In genomic region chr6:41027799-41028617, GRCh38 we compare ENCODE assay signal across 8 cellular contexts. TPM values are rescaled to one million over a fixed set of nuclear protein-coding genes. Genes with fewer than 3 reads are reported as not detected.
DNase-seq lines count a peak whose midpoint lies in the region; ATAC-seq, FAIRE-seq and TF ChIP-seq lines count a peak whose summit lies in the region.

No MANE protein-coding gene starts in this region.

- TF ChIP-seq POLR2A in A549 (IDR thresholded peaks at IDR 0.05; ENCODE audit: low read length): no peak

- H3K4me3 Mint-ChIP-seq in activated CD4-positive, alpha-beta T cell treated with anti-CD3 and anti-CD28 coated beads, Interleukin-2, amount 10 ng/mL, durations not matched to agents 7 days and 5 days: peak overlapping the region; percentile 82

- TF ChIP-seq EP300 in A549 (IDR thresholded peaks at IDR 0.05): no peak

- H3K9me3 Mint-ChIP-seq in activated CD4-positive, alpha-beta T cell treated with anti-CD3 and anti-CD28 coated beads, Interleukin-2, amount 10 ng/mL, durations not matched to agents 7 days and 5 days: no peaks in the 10 kb centered on the region

- H3K4me1 Mint-ChIP-seq in activated CD4-positive, alpha-beta T cell treated with anti-CD3 and anti-CD28 coated beads, Interleukin-2, amount 10 ng/mL, durations not matched to agents 7 days and 5 days: peaks cover 27% of the 10 kb centered on the region

- no peaks in the 10 kb centered on the region for H3K36me3 Mint-ChIP-seq in activated CD4-positive, alpha-beta T cell treated with anti-CD3 and anti-CD28 coated beads, Interleukin-2, amount 10 ng/mL, durations not matched to agents 7 days and 5 days (ENCODE audit: low read depth)

- intact Hi-C loops in dorsolateral prefrontal cortex (cut with DNase I): loop anchor here (5.0 to 10.0 kb wide), 4 partner anchors 116 to 1046 kb away; no protein-coding TSS in a partner anchor
- intact Hi-C loops in lower lobe of right lung (cut with DNase I): no loop called here

- peak overlapping the region; percentile 92 for H3K27ac Mint-ChIP-seq in activated CD4-positive, alpha-beta T cell treated with anti-CD3 and anti-CD28 coated beads, Interleukin-2, amount 10 ng/mL, durations not matched to agents 7 days and 5 days

- H3K9me3 ChIP-seq in A549 (no peaks in the 10 kb centered on the region), lower lobe of right lung (no peaks in the 10 kb centered on the region)

- no peaks in the 10 kb centered on the region for H3K27me3 ChIP-seq in dorsolateral prefrontal cortex
- no peaks in the 10 kb centered on the region for H3K27me3 ChIP-seq in lower lobe of right lung (ENCODE audit: low read depth)

- POLR2A ChIA-PET in A549 (lab: Yijun Ruan, JAX): interaction anchor here (1.1 kb wide), 1 partner anchor 45 kb away, joined by 3 read pairs; the partner anchor contains the start of genes NFYA and OARD1
- POLR2A ChIA-PET in activated CD4-positive, alpha-beta T cell treated with anti-CD3 and anti-CD28 coated beads, Interleukin-2, amount 10 ng/mL, durations not matched to agents 7 days and 5 days (lab: Charles Lee): interaction anchor here (0.6 to 0.7 kb wide), 2 partner anchors 8 to 20 kb away, joined by 3 read pairs; no protein-coding TSS in a partner anchor

- H3K27me3 Mint-ChIP-seq in activated CD4-positive, alpha-beta T cell treated with anti-CD3 and anti-CD28 coated beads, Interleukin-2, amount 10 ng/mL, durations not matched to agents 7 days and 5 days: no peaks in the 10 kb centered on the region

- 66% methylated on average over 10 of the region's 49 CpGs for WGBS in A549 (ENCODE audit: missing lambda C conversion rate)

- H3K27ac ChIP-seq in A549 (peak overlapping the region; percentile 67 to 85), dorsolateral prefrontal cortex (peak overlapping the region in 25 of 59 donors; percentile 4 to 80 (median 49)), lower lobe of right lung (peak overlapping the region; percentile 81)

- TF ChIP-seq CTCF in A549 (IDR thresholded peaks at IDR 0.05) (peak; percentile 92), dorsolateral prefrontal cortex (IDR thresholded peaks at IDR 0.05 in 54 of 56, conservative IDR thresholded peaks at IDR 0.05 in 2 of 56; ENCODE audit: low read depth in 1 of 56, partially characterized antibody in 56 of 56) (peak; percentile 85 to 100 (median 98)), lower lobe of right lung (IDR thresholded peaks at IDR 0.05) (peak; percentile 100)

- H3K36me3 ChIP-seq in lower lobe of right lung: no peaks in the 10 kb centered on the region

- CTCF ChIA-PET in A549 (lab: Yijun Ruan, JAX): interaction anchor here (0.6 to 8.0 kb wide), 53 partner anchors 8 to 1681 kb away, joined by 3 to 71 read pairs (median 4); partner anchors contain the start of genes TSPO2 and UNC5CL
- CTCF ChIA-PET in activated CD4-positive, alpha-beta T cell treated with anti-CD3 and anti-CD28 coated beads, Interleukin-2, amount 10 ng/mL, durations not matched to agents 7 days and 5 days (lab: Charles Lee): interaction anchor here (0.6 to 4.1 kb wide), 24 partner anchors 8 to 176 kb away, joined by 3 to 47 read pairs (median 5); partner anchors contain the start of genes NFYA, OARD1, TSPO2 and UNC5CL

- H3K4me3 ChIP-seq in A549: peak overlapping the region; percentile 17; the same call in 1 of the 3 replicates
- H3K4me3 ChIP-seq in dorsolateral prefrontal cortex: peak overlapping the region; percentile 11 to 69 (median 51)
- H3K4me3 ChIP-seq in lower lobe of right lung: peak overlapping the region; percentile 63

- ATAC-seq in A549 (peak; percentile 95 to 98), GM18508 (IDR thresholded peaks at IDR 0.05; ENCODE audit: insufficient read depth, unreplicated experiment) (peak; percentile 47), HG02970 (IDR thresholded peaks at IDR 0.05; ENCODE audit: low FRiP score, unreplicated experiment) (peak; percentile 80), lower lobe of right lung (peak; percentile 97 to 98)

- H3K4me1 ChIP-seq in A549: peaks cover 15% of the 10 kb centered on the region; the same call in 2 of the 3 replicates
- H3K4me1 ChIP-seq in lower lobe of right lung: peaks cover 19% of the 10 kb centered on the region

- TF ChIP-seq RAD21 in A549 (conservative IDR thresholded peaks at IDR 0.05 in 1 of 2, IDR thresholded peaks at IDR 0.05 in 1 of 2): peak; percentile 89 to 95

- DNase-seq in A549 (ENCODE audit: low read depth in 1 of 2, low spot score in 1 of 2): peak; percentile 54 to 59
- peak; percentile 45 for DNase-seq in NCI-H226
- DNase-seq in activated CD4-positive, alpha-beta T cell treated with anti-CD3 and anti-CD28 coated beads, Interleukin-2, amount 10 ng/mL, durations not matched to agents 7 days and 5 days: peak; percentile 76
- DNase-seq in dorsolateral prefrontal cortex: peak; percentile 52 to 88 (median 74)
- DNase-seq in lower lobe of right lung: peak; percentile 90
- peak; percentile 46 to 76 for DNase-seq in stimulated activated CD4-positive, alpha-beta T cell treated with anti-CD3 and anti-CD28 coated beads, Interleukin-4, amount 100 ng/mL, for 4 hours

- no peak for FAIRE-seq in A549 (lab: Jason Lieb, UNC)

- H3K4me2 ChIP-seq in A549: peak overlapping the region; percentile 62

TF ChIP-seq in A549, 52 proteins besides CTCF, POLR2A, EP300 and RAD21:
- no peak for TF ChIP-seq ZC3H11A (IDR thresholded peaks at IDR 0.05)
- no peak for TF ChIP-seq HDAC2 (IDR thresholded peaks at IDR 0.05)
- TF ChIP-seq HOXA7 (CRISPR knock-in tag; IDR thresholded peaks at IDR 0.05): no peak
- peak; percentile 82 for TF ChIP-seq MAX (IDR thresholded peaks at IDR 0.05)
- TF ChIP-seq SMC3 (IDR thresholded peaks at IDR 0.05): peak; percentile 94
- peak; percentile 75; the same call in 1 of the 2 replicates for TF ChIP-seq E2F6 (IDR thresholded peaks at IDR 0.05; ENCODE audit: borderline replicate concordance, low read depth)
- TF ChIP-seq JUNB (IDR thresholded peaks at IDR 0.05): no peak

RNA-seq across cellular contexts. Expression of gene UNC5CL, which starts 11.0 kb away (rescaled TPM):
- 2.2 and 2.8 TPM in 2 replicates for polyA plus RNA-seq in A549 (2011; rRNA removed)
- polyA plus RNA-seq in A549 (2012; cell fraction: cytosol; rRNA removed): 1.2 and 1.5 TPM in 2 replicates
- 5.2 and 6.2 TPM in 2 replicates for polyA plus RNA-seq in A549 (2012; cell fraction: nucleus; rRNA removed)
- polyA plus RNA-seq in A549 (2017; fragmentation: RNase III; extraction: RNeasy Plus Mini Kit Qiagen cat#74134 plus additional on column Dnase treatment): 0.79 to 1.2 TPM (median 1.1 TPM) in 3 replicates
- 1.2 and 1.3 TPM in 2 replicates for polyA minus RNA-seq in A549 (2011; rRNA and poly(A)+ RNA removed)
- 1 to 10 TPM; 1.1 to 1.6 TPM for total RNA-seq in activated CD4-positive, alpha-beta T cell treated with anti-CD3 and anti-CD28 coated beads, Interleukin-2, amount 10 ng/mL, durations not matched to agents 7 days and 5 days
- 1 to 10 TPM in 82 of 120 experiments, under 1 TPM in 38; 0.17 to 4.8 (median 1.4) TPM for total RNA-seq in dorsolateral prefrontal cortex
- 1.1 TPM for total RNA-seq in lower lobe of right lung

RNA-seq across cellular contexts. Expression of gene TSPO2, which starts 14.3 kb away (rescaled TPM):
- polyA plus RNA-seq in A549 (2011; rRNA removed) (not detected in 2 replicates), A549 (2017; fragmentation: RNase III; extraction: RNeasy Plus Mini Kit Qiagen cat#74134 plus additional on column Dnase treatment) (not detected in 3 replicates)
- polyA plus RNA-seq in A549 (2012; cell fraction: cytosol; rRNA removed): 0.08 and 0.17 TPM in 2 replicates
- not detected in 2 replicates for polyA plus RNA-seq in A549 (2012; cell fraction: nucleus; rRNA removed)
- not detected in 2 replicates for polyA minus RNA-seq in A549 (2011; rRNA and poly(A)+ RNA removed)
- not detected for total RNA-seq in activated CD4-positive, alpha-beta T cell treated with anti-CD3 and anti-CD28 coated beads, Interleukin-2, amount 10 ng/mL, durations not matched to agents 7 days and 5 days
- total RNA-seq in dorsolateral prefrontal cortex (not detected), lower lobe of right lung (not detected)

RNA-seq across cellular contexts. Expression of gene APOBEC2, which starts 25.0 kb away (rescaled TPM):
- polyA plus RNA-seq in A549 (2011; rRNA removed): not detected in 2 replicates
- not detected in 2 replicates for polyA plus RNA-seq in A549 (2012; cell fraction: cytosol; rRNA removed)
- polyA plus RNA-seq in A549 (2012; cell fraction: nucleus; rRNA removed): not detected in 2 replicates
- polyA plus RNA-seq in A549 (2017; fragmentation: RNase III; extraction: RNeasy Plus Mini Kit Qiagen cat#74134 plus additional on column Dnase treatment): not detected in 3 replicates
- polyA minus RNA-seq in A549 (2011; rRNA and poly(A)+ RNA removed): not detected in 2 replicates
- not detected for total RNA-seq in activated CD4-positive, alpha-beta T cell treated with anti-CD3 and anti-CD28 coated beads, Interleukin-2, amount 10 ng/mL, durations not matched to agents 7 days and 5 days
- not detected for total RNA-seq in dorsolateral prefrontal cortex
- total RNA-seq in lower lobe of right lung: 0.65 TPM

RNA-seq across cellular contexts. Expression of gene OARD1, which starts 44.1 kb away (rescaled TPM):
- polyA plus RNA-seq in A549 (2011; rRNA removed) (15.6 and 21.4 TPM in 2 replicates), A549 (2017; fragmentation: RNase III; extraction: RNeasy Plus Mini Kit Qiagen cat#74134 plus additional on column Dnase treatment) (26.2 to 28.5 TPM (median 26.4 TPM) in 3 replicates)
- 4.8 and 5.1 TPM in 2 replicates for polyA plus RNA-seq in A549 (2012; cell fraction: cytosol; rRNA removed)
- 4.8 and 6.1 TPM in 2 replicates for polyA plus RNA-seq in A549 (2012; cell fraction: nucleus; rRNA removed)
- polyA minus RNA-seq in A549 (2011; rRNA and poly(A)+ RNA removed): 6.2 and 7.8 TPM in 2 replicates
- 10 to 100 TPM; 28.4 to 32.2 TPM for total RNA-seq in activated CD4-positive, alpha-beta T cell treated with anti-CD3 and anti-CD28 coated beads, Interleukin-2, amount 10 ng/mL, durations not matched to agents 7 days and 5 days
- total RNA-seq in dorsolateral prefrontal cortex (10 to 100 TPM; 16.2 to 34.8 (median 24.6) TPM), lower lobe of right lung (28.7 TPM)

RNA-seq across cellular contexts. Expression of gene NFYA, which starts 44.8 kb away (rescaled TPM):
- polyA plus RNA-seq in A549 (2011; rRNA removed) (11.2 and 19.2 TPM in 2 replicates), A549 (2017; fragmentation: RNase III; extraction: RNeasy Plus Mini Kit Qiagen cat#74134 plus additional on column Dnase treatment) (15.7 to 17.0 TPM (median 16.2 TPM) in 3 replicates)
- 5.3 and 7.1 TPM in 2 replicates for polyA plus RNA-seq in A549 (2012; cell fraction: cytosol; rRNA removed)
- polyA plus RNA-seq in A549 (2012; cell fraction: nucleus; rRNA removed): 5.1 and 5.3 TPM in 2 replicates
- 39.9 and 41.1 TPM in 2 replicates for polyA minus RNA-seq in A549 (2011; rRNA and poly(A)+ RNA removed)
- 10 to 100 TPM; 33.8 to 36.9 TPM for total RNA-seq in activated CD4-positive, alpha-beta T cell treated with anti-CD3 and anti-CD28 coated beads, Interleukin-2, amount 10 ng/mL, durations not matched to agents 7 days and 5 days
- total RNA-seq in dorsolateral prefrontal cortex (10 to 100 TPM; 19.9 to 50.6 (median 29.8) TPM), lower lobe of right lung (21.0 TPM)

Comparison
In these comparisons a context has a peak if more than half of its experiments do, and no peak if none do; other contexts are left out.
1. ATAC-seq: peak in every context shown above with its lines; median percentile 98 in lower lobe of right lung; 96 in A549; 80 in HG02970; 47 in GM18508.